Comparison of ENCODE assay signal across 5 cellular contexts in the genomic region with DNA sequence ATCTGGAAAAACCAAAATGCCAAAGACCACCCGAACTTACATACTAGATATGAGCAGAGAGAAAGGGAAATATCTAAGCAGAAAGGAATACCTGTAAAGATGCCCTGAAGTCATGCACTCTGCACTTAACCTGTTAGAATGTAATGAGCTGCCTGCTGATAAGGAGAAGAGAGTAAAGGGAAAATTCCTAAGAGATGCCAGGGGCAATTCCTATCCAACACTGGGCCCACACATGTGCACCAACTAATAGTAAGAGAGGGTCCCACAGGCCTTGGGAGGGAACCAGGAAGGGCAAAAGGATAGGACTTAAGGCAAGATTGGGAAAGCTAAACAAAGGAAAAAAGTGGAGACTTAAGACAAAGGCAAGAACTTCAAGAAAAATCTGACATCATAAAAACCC.
"Had no signal": no experiment of that assay in that cellular context is flagged by ENCODE, and none has a peak within 500 bp of the region (broad histone marks: within the 10 kb centered on the region; RNA-seq: fewer than 3 reads in every experiment).

No MANE protein-coding gene starts in this region.

- H3K9me3 Mint-ChIP-seq: H9 had no signal

- H3K4me3 Mint-ChIP-seq: H9 had no signal

- H3K4me3 ChIP-seq: GM23248, K562 had no signal

- H3K9ac ChIP-seq: GM23248 had no signal

- DNase-seq: GM23248, H9, HCEC 1CT, IMR-90 had no signal

- H2AFZ ChIP-seq: GM23248 had no signal

- ATAC-seq: K562 had no signal

- H3K27ac Mint-ChIP-seq: H9 had no signal

- H3K27ac ChIP-seq: GM23248 had no signal
